Comparison of ENCODE assay signal across 8 cellular contexts in genomic region chr12:130872179-130873096, GRCh38. TPM values are rescaled to one million over a fixed set of nuclear protein-coding genes. Genes with fewer than 3 reads are reported as not detected.
DNase-seq lines count a peak whose midpoint lies in the region; ATAC-seq and TF ChIP-seq lines count a peak whose summit lies in the region.

No MANE protein-coding gene starts in this region.

- peak overlapping the region; percentile 94 for H3K27ac ChIP-seq in WERI-Rb-1

- H3K27me3 Mint-ChIP-seq in chondrocyte (ENCODE audit: low read depth) = no peaks in the 10 kb centered on the region

- peaks cover 38% of the 10 kb centered on the region for H3K4me1 Mint-ChIP-seq in chondrocyte (ENCODE audit: low read depth)

- no peaks in the 10 kb centered on the region for H3K9me3 Mint-ChIP-seq in chondrocyte (ENCODE audit: low read depth)

- peak overlapping the region; percentile 77 for H3K4me3 ChIP-seq in WERI-Rb-1 (ENCODE audit: low read depth, low read length)

- H3K36me3 Mint-ChIP-seq in chondrocyte (ENCODE audit: low read depth) = peaks cover 39% of the 10 kb centered on the region

- H3K27ac Mint-ChIP-seq in chondrocyte (ENCODE audit: unreplicated experiment) = peak overlapping the region; percentile 89

- peak overlapping the region; percentile 88 for H3K4me3 Mint-ChIP-seq in chondrocyte (ENCODE audit: unreplicated experiment)

- peak; percentile 22 for ATAC-seq in GM19328 (IDR thresholded peaks at IDR 0.05; ENCODE audit: unreplicated experiment)
- peak; percentile 40 for ATAC-seq in HG03432 (IDR thresholded peaks at IDR 0.05; ENCODE audit: unreplicated experiment)
- ATAC-seq in left colon = peak; percentile 44

- intact Hi-C loops in left colon (cut with DNase I, micrococcal nuclease) = no loop called here

- no peaks in the 10 kb centered on the region for H3K27me3 ChIP-seq in WERI-Rb-1 (ENCODE audit: insufficient read depth, low read depth, severe bottlenecking)

- peaks cover 50% of the 10 kb centered on the region for H3K36me3 ChIP-seq in WERI-Rb-1

- H3K9me3 ChIP-seq in WERI-Rb-1 (ENCODE audit: severe bottlenecking) = peaks cover 5% of the 10 kb centered on the region

- no peak for TF ChIP-seq CTCF in WERI-Rb-1 (IDR thresholded peaks at IDR 0.05; ENCODE audit: low read depth, low read length)
- TF ChIP-seq CTCF in chondrocyte (IDR thresholded peaks at IDR 0.05) = no peak

- DNase-seq in C1 segment of cervical spinal cord (lab: John Stamatoyannopoulos, UW) = peak in 8 of 14 donors; percentile 38 to 78 (median 61)
- DNase-seq in WERI-Rb-1 = peak; percentile 17
- no peak for DNase-seq in chondrocyte (ENCODE audit: low spot score)
- DNase-seq in left colon = peak; percentile 30 to 55
- peak; percentile 52 for DNase-seq in stimulated activated CD4-positive, alpha-beta T cell treated with anti-CD3 and anti-CD28 coated beads, Interleukin-4, amount 100 ng/mL, for 24 hours
- DNase-seq in OCI-M2 (lab: John Stamatoyannopoulos, UW; ENCODE audit: unreplicated experiment) = no peak

RNA-seq across cellular contexts. Expression of gene RAN, which starts 0.6 kb away (rescaled TPM):
- 509 to 544 TPM (median 519 TPM) in 3 replicates for total RNA-seq in chondrocyte
- 100 to 1,000 TPM; 266 to 344 TPM for total RNA-seq in left colon

RNA-seq across cellular contexts. Expression of gene STX2, which starts 33.4 kb away (rescaled TPM):
- total RNA-seq in chondrocyte (28.4 to 42.6 TPM (median 40.4 TPM) in 3 replicates), left colon (1 to 10 TPM; 2.9 to 7.1 TPM)

Comparison
In these comparisons a context has a peak if more than half of its experiments do, and no peak if none do; other contexts are left out.
1. DNase-seq: peak in C1 segment of cervical spinal cord (8 of 14), WERI-Rb-1 (single experiment), left colon (2 of 2) and stimulated activated CD4-positive, alpha-beta T cell treated with anti-CD3 and anti-CD28 coated beads, Interleukin-4, amount 100 ng/mL, for 24 hours (single experiment); none in chondrocyte (single experiment) and OCI-M2 (single experiment).
2. Peak in every context shown above with its lines, with median percentiles within 50 percentile points of each other: ATAC-seq.